1 cellular context compared by ENCODE assay signal in the genomic region with DNA sequence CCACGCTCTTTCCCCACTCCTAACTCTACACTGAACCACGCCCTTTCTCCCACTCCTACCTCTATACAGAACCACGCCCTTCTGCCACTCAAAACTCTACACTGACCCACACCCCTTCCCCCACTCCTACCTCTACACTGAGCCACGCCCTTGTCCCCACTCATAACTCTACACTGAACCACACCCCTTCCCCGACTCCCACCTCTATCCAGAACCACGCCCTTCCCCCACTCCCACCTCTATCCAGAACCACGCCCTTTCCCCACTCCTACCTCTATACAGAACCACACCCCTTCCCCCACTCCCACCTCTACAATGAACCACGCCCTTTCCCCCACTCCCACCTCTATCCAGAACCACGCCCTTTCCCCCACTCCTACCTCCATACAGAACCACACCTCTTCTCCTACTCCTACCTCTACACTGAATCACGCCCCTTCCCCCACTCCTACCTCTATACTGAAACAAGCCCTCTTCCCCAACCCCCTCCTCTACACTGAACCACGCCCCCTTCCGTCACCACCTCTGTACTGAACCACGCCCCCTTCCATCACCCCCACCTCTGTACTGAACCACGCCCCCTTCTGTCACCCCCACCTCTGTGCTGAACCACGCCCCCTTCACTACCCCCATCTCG.
A peak's percentile ranks its signal among the peaks of the same experiment; 100 is the strongest.
TF ChIP-seq lines count a peak whose summit lies in the region.

No MANE protein-coding gene starts in this region.

TF ChIP-seq in HEK293, 187 proteins besides CTCF, POLR2A, EP300 and RAD21:
- TF ChIP-seq KLF17 (tag by site-specific recombination; IDR thresholded peaks at IDR 0.05) (peak; percentile 45), ZNF138 (tag by site-specific recombination; IDR thresholded peaks at IDR 0.05; ENCODE audit: borderline replicate concordance) (no peak), HOXA7 (CRISPR knock-in tag; IDR thresholded peaks at IDR 0.05; ENCODE audit: borderline replicate concordance) (no peak), KLF8 (tag by site-specific recombination; IDR thresholded peaks at IDR 0.05) (peak; percentile 93), EGR2 (tag by site-specific recombination; IDR thresholded peaks at IDR 0.05; ENCODE audit: low read depth) (peak; percentile 98), KLF7 (tag by site-specific recombination; IDR thresholded peaks at IDR 0.05; ENCODE audit: borderline replicate concordance) (peak; percentile 82; the same call in 1 of the 2 replicates), MZF1 (tag by site-specific recombination; IDR thresholded peaks at IDR 0.05; ENCODE audit: borderline replicate concordance) (no peak), SP3 (tag by site-specific recombination; IDR thresholded peaks at IDR 0.05) (peak; percentile 23), KLF1 (tag by site-specific recombination; IDR thresholded peaks at IDR 0.05) (peak; percentile 100), ZNF610 (tag by site-specific recombination; IDR thresholded peaks at IDR 0.05; ENCODE audit: borderline replicate concordance) (no peak), ZNF549 (tag by site-specific recombination; IDR thresholded peaks at IDR 0.05) (no peak), ZFHX2 (tag by site-specific recombination; conservative IDR thresholded peaks at IDR 0.05) (peak; percentile 93), KLF9 (tag by site-specific recombination; IDR thresholded peaks at IDR 0.05; ENCODE audit: low read depth) (peak; percentile 92; the same call in 1 of the 2 replicates)
- TF ChIP-seq, protein P1, sequence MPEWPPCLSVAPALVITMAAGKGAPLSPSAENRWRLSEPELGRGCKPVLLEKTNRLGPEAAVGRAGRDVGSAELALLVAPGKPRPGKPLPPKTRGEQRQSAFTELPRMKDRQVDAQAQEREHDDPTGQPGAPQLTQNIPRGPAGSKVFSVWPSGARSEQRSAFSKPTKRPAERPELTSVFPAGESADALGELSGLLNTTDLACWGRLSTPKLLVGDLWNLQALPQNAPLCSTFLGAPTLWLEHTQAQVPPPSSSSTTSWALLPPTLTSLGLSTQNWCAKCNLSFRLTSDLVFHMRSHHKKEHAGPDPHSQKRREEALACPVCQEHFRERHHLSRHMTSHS (tag by site-specific recombination; IDR thresholded peaks at IDR 0.05), result no peak
- TF ChIP-seq, protein P2, sequence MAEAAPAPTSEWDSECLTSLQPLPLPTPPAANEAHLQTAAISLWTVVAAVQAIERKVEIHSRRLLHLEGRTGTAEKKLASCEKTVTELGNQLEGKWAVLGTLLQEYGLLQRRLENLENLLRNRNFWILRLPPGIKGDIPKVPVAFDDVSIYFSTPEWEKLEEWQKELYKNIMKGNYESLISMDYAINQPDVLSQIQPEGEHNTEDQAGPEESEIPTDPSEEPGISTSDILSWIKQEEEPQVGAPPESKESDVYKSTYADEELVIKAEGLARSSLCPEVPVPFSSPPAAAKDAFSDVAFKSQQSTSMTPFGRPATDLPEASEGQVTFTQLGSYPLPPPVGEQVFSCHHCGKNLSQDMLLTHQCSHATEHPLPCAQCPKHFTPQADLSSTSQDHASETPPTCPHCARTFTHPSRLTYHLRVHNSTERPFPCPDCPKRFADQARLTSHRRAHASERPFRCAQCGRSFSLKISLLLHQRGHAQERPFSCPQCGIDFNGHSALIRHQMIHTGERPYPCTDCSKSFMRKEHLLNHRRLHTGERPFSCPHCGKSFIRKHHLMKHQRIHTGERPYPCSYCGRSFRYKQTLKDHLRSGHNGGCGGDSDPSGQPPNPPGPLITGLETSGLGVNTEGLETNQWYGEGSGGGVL (tag by site-specific recombination; IDR thresholded peaks at IDR 0.05), result peak; percentile 59
TF ChIP-seq in HEK293: peak in this region for 9.
